ENCODE assay signal across 8 cellular contexts in genomic region chr1:36641776-36642175, GRCh38.
"Had no signal": no experiment of that assay in that cellular context is flagged by ENCODE, and none has a peak within 500 bp of the region (broad histone marks: within the 10 kb centered on the region; RNA-seq: fewer than 3 reads in every experiment).

No MANE protein-coding gene starts in this region.

- H3K4me1 ChIP-seq: HAP-1 had no signal

- H3K36me3 ChIP-seq: HAP-1 had no signal

- DNase-seq: GM23248, GOT3, H7, HFFc6, IMR-90 had no signal

- H3K9me3 Mint-ChIP-seq: HFFc6 had no signal

- H2AFZ ChIP-seq: GM23248 had no signal

- H3K27ac ChIP-seq: GM23248 had no signal

- ATAC-seq: HCT116, K562 had no signal

- H3K4me3 ChIP-seq: GM23248, HAP-1, K562 had no signal

- H3K9me3 ChIP-seq: HAP-1 had no signal

- H3K27ac Mint-ChIP-seq: HFFc6 had no signal

- H3K4me3 Mint-ChIP-seq: HFFc6 had no signal
